8 cellular contexts compared by ENCODE assay signal in the genomic region with DNA sequence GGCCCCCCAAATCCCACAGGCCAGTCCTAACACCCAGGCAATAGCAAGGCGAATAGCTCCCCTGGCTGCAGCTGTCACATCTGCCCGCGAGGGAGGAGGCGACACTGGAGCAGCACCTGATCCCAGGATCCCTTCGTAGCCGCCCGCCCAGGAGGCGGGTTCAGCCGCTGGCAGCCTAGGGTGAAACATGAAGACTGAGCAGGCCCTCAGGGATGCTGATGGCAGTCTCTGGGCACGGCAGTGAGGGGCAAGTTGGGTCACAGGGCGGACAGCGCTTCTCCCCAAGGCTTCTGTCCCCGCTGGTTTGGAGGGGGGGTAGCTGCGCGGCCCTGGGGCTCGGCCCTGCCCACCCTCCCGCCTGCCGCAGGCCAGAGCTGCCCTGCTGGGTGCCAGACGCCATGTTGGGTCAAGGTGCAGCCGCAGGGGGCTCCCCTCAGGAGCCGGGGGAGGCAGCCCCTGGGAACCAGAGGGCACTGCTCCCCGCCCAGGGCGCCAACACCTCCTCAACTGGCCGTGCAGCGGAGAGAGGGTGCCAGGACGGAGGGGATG. TPM values are rescaled to one million over a fixed set of nuclear protein-coding genes. Genes with fewer than 3 reads are reported as not detected.
DNase-seq lines count a peak whose midpoint lies in the region; ATAC-seq and TF ChIP-seq lines count a peak whose summit lies in the region.

No MANE protein-coding gene starts in this region.

- peaks cover 3% of the 10 kb centered on the region for H3K36me3 Mint-ChIP-seq in mesothelial cell of epicardium

- no peak for ATAC-seq in GM19463 (IDR thresholded peaks at IDR 0.05; ENCODE audit: unreplicated experiment)

- H3K27ac ChIP-seq in cingulate gyrus (ENCODE audit: low read depth, low read length), result peak overlapping the region; percentile 83

- in situ Hi-C loops in ACHN (cut with HindIII; ENCODE audit: low pct_ligation_motif_present, low pct_unique_long_range_greater_than_20kb, low sequenced_read_pairs), result no loop called here

- no peaks in the 10 kb centered on the region for H3K9me3 Mint-ChIP-seq in mesothelial cell of epicardium

- H3K4me3 Mint-ChIP-seq in mesothelial cell of epicardium, result peak overlapping the region; percentile 73

- H3K27me3 Mint-ChIP-seq in mesothelial cell of epicardium (ENCODE audit: low read depth), result no peaks in the 10 kb centered on the region

- no peak for TF ChIP-seq CTCF in mesothelial cell of epicardium (IDR thresholded peaks at IDR 0.05; ENCODE audit: unreplicated experiment)

- DNase-seq in DMS79 (lab: John Stamatoyannopoulos, UW) (peak; percentile 32), NCI-H2196 (lab: John Stamatoyannopoulos, UW; ENCODE audit: unreplicated experiment) (peak; percentile 78), mesothelial cell of epicardium (ENCODE audit: low spot score in 2 of 2, unreplicated experiment in 2 of 2) (no peak), ACHN (no peak), dermis blood vessel endothelial cell (no peak), foreskin melanocyte (no peak)

- peak overlapping the region; percentile 59 for H3K27ac Mint-ChIP-seq in mesothelial cell of epicardium

- peaks cover 36% of the 10 kb centered on the region for H3K4me1 Mint-ChIP-seq in mesothelial cell of epicardium

RNA-seq across cellular contexts. Expression of a gene that starts 1.9 kb away (rescaled TPM):
- total RNA-seq in mesothelial cell of epicardium, result 210 to 219 TPM (median 215 TPM) in 3 replicates
- total RNA-seq in dermis blood vessel endothelial cell, result 31.0 and 32.1 TPM in 2 replicates

Comparison
In these comparisons a context has a peak if more than half of its experiments do, and no peak if none do; other contexts are left out.
1. DNase-seq: peak in DMS79 (single experiment) and NCI-H2196 (single experiment); none in mesothelial cell of epicardium (0 of 2), ACHN (single experiment), dermis blood vessel endothelial cell (single experiment) and foreskin melanocyte (single experiment).